9 cellular contexts compared by ENCODE assay signal in the genomic region with DNA sequence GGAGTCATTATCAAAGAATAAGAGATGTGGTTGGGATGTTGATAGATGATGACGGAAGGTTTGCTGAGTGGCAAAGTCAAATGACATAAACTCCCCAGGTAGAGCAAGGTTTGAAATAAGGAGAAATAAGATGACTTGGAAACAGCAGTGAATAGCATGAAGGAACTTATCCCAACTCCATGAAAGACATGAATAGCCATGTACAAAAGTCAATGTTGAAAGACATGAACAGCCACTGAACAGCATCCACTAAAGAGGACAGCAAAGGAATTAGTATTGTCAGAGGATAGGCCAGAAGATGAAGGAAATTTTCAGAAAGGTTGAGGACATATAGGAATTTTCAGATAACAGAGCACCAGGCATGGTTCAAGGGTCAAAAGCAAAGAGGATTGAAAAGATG.
"Had no signal": no experiment of that assay in that cellular context is flagged by ENCODE, and none has a peak within 500 bp of the region (broad histone marks: within the 10 kb centered on the region; RNA-seq: fewer than 3 reads in every experiment).

No MANE protein-coding gene starts in this region.

- ATAC-seq: activated CD4-positive, alpha-beta T cell treated with anti-CD3 and anti-CD28 coated beads for 36 hours; activated CD4-positive, CD25-positive, alpha-beta regulatory T cell treated with anti-CD3 and anti-CD28 coated beads, Interleukin-2, amount 50 U/mL, for 24 hours; activated CD8-positive, alpha-beta memory T cell treated with anti-CD3 and anti-CD28 coated beads, Interleukin-2, amount 10 ng/mL, durations not matched to agents 7 days and 5 days; activated CD8-positive, alpha-beta T cell treated with anti-CD3 and anti-CD28 coated beads for 36 hours; activated CD8-positive, alpha-beta T cell treated with anti-CD3 and anti-CD28 coated beads, Interleukin-2, amount 10 ng/mL, durations not matched to agents 7 days and 5 days; T-helper 17 cell; WTC11 had no signal

- H3K36me3 ChIP-seq: WERI-Rb-1 had no signal

- H3K27ac ChIP-seq: VCaP, WERI-Rb-1 had no signal
